In genomic region chr3:71784914-71785593, GRCh38 we compare ENCODE assay signal across 9 cellular contexts. TPM values are rescaled to one million over a fixed set of nuclear protein-coding genes. Genes with fewer than 3 reads are reported as not detected.
A peak's percentile ranks its signal among the peaks of the same experiment; 100 is the strongest.
DNase-seq lines count a peak whose midpoint lies in the region; ATAC-seq, FAIRE-seq and TF ChIP-seq lines count a peak whose summit lies in the region.
"Had no signal": no experiment of that assay in that cellular context is flagged by ENCODE, and none has a peak within 500 bp of the region (broad histone marks: within the 10 kb centered on the region; RNA-seq: fewer than 3 reads in every experiment).

Gene PROK2, minus strand, starts transcription at chr3:71785148. Its CDS starts 96 bp downstream, at chr3:71785052.

- H3K27me3 Mint-ChIP-seq in activated CD8-positive, alpha-beta T cell treated with anti-CD3 and anti-CD28 coated beads for 36 hours, result peaks cover 53% of the 10 kb centered on the region

- no peaks in the 10 kb centered on the region for H3K9me3 Mint-ChIP-seq in activated CD8-positive, alpha-beta T cell treated with anti-CD3 and anti-CD28 coated beads for 36 hours

- H3K4me1 ChIP-seq in smooth muscle cell (ENCODE audit: low read depth), result peaks cover 27% of the 10 kb centered on the region

- peak within 1 kb of the TSS; percentile 21 for H2AFZ ChIP-seq in smooth muscle cell (ENCODE audit: low read depth)

- no peaks in the 10 kb centered on the region for H3K36me3 Mint-ChIP-seq in activated CD8-positive, alpha-beta T cell treated with anti-CD3 and anti-CD28 coated beads for 36 hours (ENCODE audit: low read depth)

- no peaks in the 10 kb centered on the region for H3K36me3 ChIP-seq in smooth muscle cell (ENCODE audit: low read depth)

- 2% methylated on average over 38 of the region's 94 CpGs for WGBS in smooth muscle cell (ENCODE audit: low lambda C conversion rate)

- peak; percentile 76 for ATAC-seq in activated CD8-positive, alpha-beta T cell treated with anti-CD3 and anti-CD28 coated beads for 36 hours
- no peak for ATAC-seq in GM18909 (IDR thresholded peaks at IDR 0.05; ENCODE audit: poor library complexity, unreplicated experiment)

- peaks cover 67% of the 10 kb centered on the region for H3K27me3 ChIP-seq in smooth muscle cell (ENCODE audit: low read depth)

- no peak for FAIRE-seq in frontal cortex (lab: Jason Lieb, UNC)
- FAIRE-seq: islet of Langerhans had no signal

- no peaks in the 10 kb centered on the region for H3K79me2 ChIP-seq in smooth muscle cell (ENCODE audit: low read depth)

- CTCF ChIA-PET in activated CD8-positive, alpha-beta T cell treated with anti-CD3 and anti-CD28 coated beads for 36 hours (lab: Charles Lee), result interaction anchor here (1.0 kb wide), 1 partner anchor 74 kb away, joined by 3 read pairs; no protein-coding TSS in a partner anchor

- peaks cover 10% of the 10 kb centered on the region for H3K4me1 Mint-ChIP-seq in activated CD8-positive, alpha-beta T cell treated with anti-CD3 and anti-CD28 coated beads for 36 hours (ENCODE audit: low read depth)

- POLR2A ChIA-PET in activated CD8-positive, alpha-beta T cell treated with anti-CD3 and anti-CD28 coated beads for 36 hours (lab: Charles Lee), result no interaction called here

- no peaks in the 10 kb centered on the region for H3F3A ChIP-seq in smooth muscle cell (ENCODE audit: low read depth)

- peak; percentile 16 for DNase-seq in NCI-H146 (lab: John Stamatoyannopoulos, UW)
- no peak for DNase-seq in NCI-H146 treated with DMSO at 0.1 percent for 48 hours (lab: John Stamatoyannopoulos, UW; ENCODE audit: unreplicated experiment)
- DNase-seq in activated CD8-positive, alpha-beta T cell treated with anti-CD3 and anti-CD28 coated beads for 36 hours, result peak; percentile 58
- DNase-seq in frontal cortex (ENCODE audit: low spot score in 2 of 2), result peak; percentile 41 to 55
- DNase-seq in smooth muscle cell (lab: John Stamatoyannopoulos, UW; ENCODE audit: unreplicated experiment), result no peak
- DNase-seq in GDM1 (lab: John Stamatoyannopoulos, UW), result no peak
- no peak for DNase-seq in midbrain (lab: John Stamatoyannopoulos, UW)

- intact Hi-C loops in activated CD8-positive, alpha-beta T cell treated with anti-CD3 and anti-CD28 coated beads for 36 hours (cut with micrococcal nuclease), result no loop called here

- peak within 1 kb of the TSS; percentile 28 for H3K27ac Mint-ChIP-seq in activated CD8-positive, alpha-beta T cell treated with anti-CD3 and anti-CD28 coated beads for 36 hours

- no peak within 1 kb of the TSS for H3K27ac ChIP-seq in smooth muscle cell (ENCODE audit: low read depth)

- H3K4me3 ChIP-seq in smooth muscle cell, result peak within 1 kb of the TSS; percentile 49

- TF ChIP-seq CTCF in activated CD8-positive, alpha-beta T cell treated with anti-CD3 and anti-CD28 coated beads for 36 hours (IDR thresholded peaks at IDR 0.05), result no peak
- TF ChIP-seq CTCF in smooth muscle cell (IDR thresholded peaks at IDR 0.05; ENCODE audit: borderline replicate concordance, insufficient read depth, poor library complexity, severe bottlenecking), result no peak

- H3K9me3 ChIP-seq in smooth muscle cell (replicated peaks; ENCODE audit: low read depth), result no peaks in the 10 kb centered on the region

- H3K4me3 Mint-ChIP-seq in activated CD8-positive, alpha-beta T cell treated with anti-CD3 and anti-CD28 coated beads for 36 hours, result peak within 1 kb of the TSS; percentile 64

- no peak within 1 kb of the TSS for H3K9ac ChIP-seq in smooth muscle cell (ENCODE audit: low read depth)

- peak within 1 kb of the TSS; percentile 90 for H3K4me2 ChIP-seq in smooth muscle cell

- no peaks in the 10 kb centered on the region for H4K20me1 ChIP-seq in smooth muscle cell (ENCODE audit: low read depth)

RNA-seq across cellular contexts. Expression of gene PROK2, which starts in this region (rescaled TPM):
- under 1 TPM; 0.27 to 0.34 TPM for total RNA-seq in activated CD8-positive, alpha-beta T cell treated with anti-CD3 and anti-CD28 coated beads for 36 hours
- total RNA-seq in frontal cortex (3.7 TPM), smooth muscle cell (not detected in 2 replicates)
- polyA plus RNA-seq in smooth muscle cell, result not detected in 2 replicates

Comparison
In these comparisons a context has a peak if more than half of its experiments do, and no peak if none do; other contexts are left out.
1. DNase-seq: peak in NCI-H146 (single experiment) and frontal cortex (2 of 2); none in NCI-H146 treated with DMSO at 0.1 percent for 48 hours (single experiment), smooth muscle cell (single experiment), GDM1 (single experiment) and midbrain (single experiment).
2. Peak in DNase-seq and ATAC-seq in activated CD8-positive, alpha-beta T cell treated with anti-CD3 and anti-CD28 coated beads for 36 hours; RNA of the gene not detected or under 1 TPM.